27 cellular contexts compared by ENCODE assay signal in genomic region chr12:107624493-107624892, GRCh38.
"Had no signal": no experiment of that assay in that cellular context is flagged by ENCODE, and none has a peak within 500 bp of the region (broad histone marks: within the 10 kb centered on the region; RNA-seq: fewer than 3 reads in every experiment).

No MANE protein-coding gene starts in this region.

- H3K4me3 ChIP-seq: stomach, suprapubic skin, testis, thoracic aorta, thyroid gland, tibial artery, tibial nerve, transverse colon, upper lobe of left lung, upper lobe of right lung, uterus, vagina had no signal

- H3K9me3 ChIP-seq: suprapubic skin, testis, thoracic aorta, thyroid gland, transverse colon, upper lobe of right lung, uterus, vagina had no signal

- FAIRE-seq: urothelium cell line had no signal

- H3K4me1 ChIP-seq: stomach, suprapubic skin, testis, tibial artery, tibial nerve, transverse colon, upper lobe of left lung, upper lobe of right lung, uterus, vagina had no signal

- H3K27ac ChIP-seq: suprapubic skin, testis, thoracic aorta, thyroid gland, tibial artery, tibial nerve, transverse colon, upper lobe of left lung, upper lobe of right lung, uterus, vagina had no signal

- H3K27me3 ChIP-seq: suprapubic skin, testis, thyroid gland, tibial nerve, transverse colon, upper lobe of left lung, upper lobe of right lung, uterus, vagina had no signal

- DNase-seq: stimulated activated CD4-positive, alpha-beta T cell treated with anti-CD3 and anti-CD28 coated beads, Interleukin-2, amount 100 ng/mL, for 48 hours; stimulated activated CD4-positive, alpha-beta T cell treated with anti-CD3 and anti-CD28 coated beads, Interleukin-4, amount 100 ng/mL, for 1 hour; stimulated activated CD4-positive, alpha-beta T cell treated with anti-CD3 and anti-CD28 coated beads, Interleukin-4, amount 100 ng/mL, for 24 hours; stimulated activated CD4-positive, alpha-beta T cell treated with anti-CD3 and anti-CD28 coated beads, Interleukin-4, amount 100 ng/mL, for 4 hours; stimulated activated CD8-positive, alpha-beta memory T cell treated with anti-CD3 and anti-CD28 coated beads, Interleukin-4, amount 100 ng/mL, for 48 hours; stimulated activated naive B cell treated with anti-CD40 and anti-IgM and Interleukin-4, amounts not matched to agents 10 μg/mL and 1 μg/mL and 100 μg/mL, for 72 hours; stimulated activated naive CD4-positive, alpha-beta T cell; stimulated activated naive CD4-positive, alpha-beta T cell treated with Interleukin-2 at 50 U/mL for 16 hours; stimulated activated naive CD8-positive, alpha-beta T cell treated with anti-CD3 and anti-CD28 coated beads, Interleukin-15, amount 100 ng/mL, for 72 hours; stimulated activated naive CD8-positive, alpha-beta T cell treated with anti-CD3 and anti-CD28 coated beads, Interleukin-15, Interleukin-2, amounts not matched to agents 100 U/mL and 50 U/mL, for 24 hours; stomach; substantia nigra; testis; thyroid gland; tibial artery; transverse colon; trophoblast cell; upper lobe of left lung; upper lobe of right lung; uterus had no signal

- ATAC-seq: stimulated activated effector memory CD8-positive, alpha-beta T cell treated with anti-CD3 and anti-CD28 coated beads, Interleukin-12 subunit alpha, Interleukin-12 subunit beta, amount 100 ng/mL, for 72 hours; stimulated activated memory B cell treated with anti-CD40 and anti-IgM and Interleukin-4, amounts not matched to agents 10 μg/mL and 1 μg/mL and 100 μg/mL, for 72 hours; stimulated activated naive B cell treated with anti-CD40 and anti-IgM and Interleukin-4, amounts not matched to agents 10 μg/mL and 1 μg/mL and 100 μg/mL, for 72 hours; stimulated activated naive CD8-positive, alpha-beta T cell treated with anti-CD3 and anti-CD28 coated beads, Interleukin-15, amount 100 ng/mL, for 72 hours; stimulated activated naive CD8-positive, alpha-beta T cell treated with anti-CD3 and anti-CD28 coated beads, Interleukin-15, Interleukin-2, amounts not matched to agents 100 U/mL and 50 U/mL, for 24 hours; upper lobe of right lung had no signal

- H3K36me3 ChIP-seq: stomach, thoracic aorta, tibial artery, tibial nerve, transverse colon, upper lobe of left lung, upper lobe of right lung, uterus, vagina had no signal
